ENCODE assay signal across 24 cellular contexts in the genomic region with DNA sequence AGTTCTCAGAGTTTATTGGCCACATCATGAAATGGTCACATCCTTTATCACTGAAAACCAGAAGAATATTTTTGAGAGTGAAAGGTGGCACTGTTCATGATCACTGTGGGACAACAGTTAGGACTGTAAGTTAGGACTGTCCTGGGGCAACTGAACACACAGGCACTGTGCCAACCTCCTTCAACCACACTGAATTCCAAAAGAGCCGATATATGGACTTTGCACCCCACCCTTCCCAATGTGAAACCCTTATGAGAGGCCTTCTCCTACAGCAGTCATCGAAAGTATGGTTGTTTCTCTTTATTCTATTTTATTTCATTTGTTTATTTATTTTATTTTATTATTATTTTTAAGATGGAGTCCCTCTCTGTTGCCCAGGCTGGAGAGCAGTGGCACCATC.
"Had no signal": no experiment of that assay in that cellular context is flagged by ENCODE, and none has a peak within 500 bp of the region (broad histone marks: within the 10 kb centered on the region; RNA-seq: fewer than 3 reads in every experiment).

No MANE protein-coding gene starts in this region.

- H3K9me3 Mint-ChIP-seq: activated CD8-positive, alpha-beta T cell treated with anti-CD3 and anti-CD28 coated beads for 36 hours; activated naive CD4-positive, alpha-beta T cell treated with anti-CD3 and anti-CD28 coated beads, Interleukin-2, amount 50 U/mL, for 72 hours; activated T-cell treated with anti-CD3 and anti-CD28 coated beads, Interleukin-2, amount 50 U/mL, for 4 hours; mesothelial cell of epicardium; naive thymus-derived CD4-positive, alpha-beta T cell; stimulated activated memory B cell treated with anti-CD40 and anti-IgM and Interleukin-4, amounts not matched to agents 10 μg/mL and 1 μg/mL and 100 μg/mL, for 72 hours; stimulated activated naive CD8-positive, alpha-beta T cell treated with anti-CD3 and anti-CD28 coated beads, Interleukin-15, amount 100 ng/mL, for 72 hours; T-helper 1 cell treated with Interleukin-12 subunit alpha and Interleukin-12 subunit beta and Interleukin-4 antibody, amounts not matched to agents 30 μg/mL and 1 μg/mL, for 36 hours had no signal

- H3K4me1 Mint-ChIP-seq: mesothelial cell of epicardium; naive thymus-derived CD4-positive, alpha-beta T cell; stimulated activated memory B cell treated with anti-CD40 and anti-IgM and Interleukin-4, amounts not matched to agents 10 μg/mL and 1 μg/mL and 100 μg/mL, for 72 hours; stimulated activated naive CD8-positive, alpha-beta T cell treated with anti-CD3 and anti-CD28 coated beads, Interleukin-15, amount 100 ng/mL, for 72 hours had no signal

- H3K27me3 Mint-ChIP-seq: activated CD8-positive, alpha-beta T cell treated with anti-CD3 and anti-CD28 coated beads for 36 hours; naive thymus-derived CD4-positive, alpha-beta T cell; stimulated activated memory B cell treated with anti-CD40 and anti-IgM and Interleukin-4, amounts not matched to agents 10 μg/mL and 1 μg/mL and 100 μg/mL, for 72 hours; stimulated activated naive CD8-positive, alpha-beta T cell treated with anti-CD3 and anti-CD28 coated beads, Interleukin-15, amount 100 ng/mL, for 72 hours had no signal

- H3K36me3 ChIP-seq: pancreas, prostate gland, sigmoid colon, thyroid gland had no signal

- H3K9me3 ChIP-seq: pancreas, prostate gland, sigmoid colon, thyroid gland had no signal

- H3K4me2 ChIP-seq: smooth muscle cell had no signal

- H3K36me3 Mint-ChIP-seq: activated naive CD4-positive, alpha-beta T cell treated with anti-CD3 and anti-CD28 coated beads, Interleukin-2, amount 50 U/mL, for 72 hours; mesothelial cell of epicardium; naive thymus-derived CD4-positive, alpha-beta T cell; stimulated activated memory B cell treated with anti-CD40 and anti-IgM and Interleukin-4, amounts not matched to agents 10 μg/mL and 1 μg/mL and 100 μg/mL, for 72 hours had no signal

- DNase-seq: activated CD4-positive, alpha-beta T cell treated with anti-CD3 and anti-CD28 coated beads, Interleukin-2, amount 50 U/mL, for 1 hour; activated CD4-positive, CD25-positive, alpha-beta regulatory T cell treated with anti-CD3 and anti-CD28 coated beads, Interleukin-2, amount 50 U/mL, for 72 hours; activated CD8-positive, alpha-beta T cell treated with anti-CD3 and anti-CD28 coated beads for 36 hours; activated naive CD4-positive, alpha-beta T cell; activated T-cell treated with anti-CD3 and anti-CD28 coated beads, Interleukin-2, amount 50 U/mL, for 4 hours; effector CD8-positive, alpha-beta T cell; naive thymus-derived CD4-positive, alpha-beta T cell; nucleus accumbens; pancreas; retina; sigmoid colon; stimulated activated CD4-positive, alpha-beta T cell treated with anti-CD3 and anti-CD28 coated beads, Interleukin-1b, Interleukin-23, amount 100 ng/mL, for 48 hours; stimulated activated CD4-positive, alpha-beta T cell treated with anti-CD3 and anti-CD28 coated beads, Interleukin-4, amount 100 ng/mL, for 4 hours; stimulated activated CD8-positive, alpha-beta memory T cell treated with anti-CD3 and anti-CD28 coated beads, Interleukin-4, amount 100 ng/mL, for 48 hours; stimulated activated naive CD8-positive, alpha-beta T cell treated with anti-CD3 and anti-CD28 coated beads, Interleukin-15, amount 100 ng/mL, for 72 hours; T-helper 9 cell; thyroid gland had no signal

- H3K27me3 ChIP-seq: pancreas, sigmoid colon, thyroid gland had no signal

- H3K4me1 ChIP-seq: prostate gland, sigmoid colon, thyroid gland had no signal

- H3K27ac ChIP-seq: epithelial cell of prostate, pancreas, prostate gland, sigmoid colon, thyroid gland had no signal

- H3K4me3 Mint-ChIP-seq: activated CD8-positive, alpha-beta T cell treated with anti-CD3 and anti-CD28 coated beads for 36 hours; activated T-cell treated with anti-CD3 and anti-CD28 coated beads, Interleukin-2, amount 50 U/mL, for 4 hours; mesothelial cell of epicardium; naive thymus-derived CD4-positive, alpha-beta T cell; stimulated activated memory B cell treated with anti-CD40 and anti-IgM and Interleukin-4, amounts not matched to agents 10 μg/mL and 1 μg/mL and 100 μg/mL, for 72 hours; stimulated activated naive CD8-positive, alpha-beta T cell treated with anti-CD3 and anti-CD28 coated beads, Interleukin-15, amount 100 ng/mL, for 72 hours; T-helper 1 cell treated with Interleukin-12 subunit alpha and Interleukin-12 subunit beta and Interleukin-4 antibody, amounts not matched to agents 30 μg/mL and 1 μg/mL, for 36 hours had no signal

- H3K4me3 ChIP-seq: pancreas, prostate gland, sigmoid colon, smooth muscle cell, thyroid gland had no signal

- H3K27ac Mint-ChIP-seq: activated CD8-positive, alpha-beta T cell treated with anti-CD3 and anti-CD28 coated beads for 36 hours; activated naive CD4-positive, alpha-beta T cell treated with anti-CD3 and anti-CD28 coated beads, Interleukin-2, amount 50 U/mL, for 72 hours; mesothelial cell of epicardium; naive thymus-derived CD4-positive, alpha-beta T cell; stimulated activated memory B cell treated with anti-CD40 and anti-IgM and Interleukin-4, amounts not matched to agents 10 μg/mL and 1 μg/mL and 100 μg/mL, for 72 hours; stimulated activated naive CD8-positive, alpha-beta T cell treated with anti-CD3 and anti-CD28 coated beads, Interleukin-15, amount 100 ng/mL, for 72 hours; T-helper 1 cell treated with Interleukin-12 subunit alpha and Interleukin-12 subunit beta and Interleukin-4 antibody, amounts not matched to agents 30 μg/mL and 1 μg/mL, for 36 hours had no signal

- ATAC-seq: activated CD8-positive, alpha-beta T cell treated with anti-CD3 and anti-CD28 coated beads for 36 hours; activated naive CD4-positive, alpha-beta T cell treated with anti-CD3 and anti-CD28 coated beads, Interleukin-2, amount 50 U/mL, for 72 hours; activated T-cell treated with anti-CD3 and anti-CD28 coated beads, Interleukin-2, amount 50 U/mL, for 4 hours; naive thymus-derived CD4-positive, alpha-beta T cell; pancreas; stimulated activated memory B cell treated with anti-CD40 and anti-IgM and Interleukin-4, amounts not matched to agents 10 μg/mL and 1 μg/mL and 100 μg/mL, for 72 hours; stimulated activated naive CD8-positive, alpha-beta T cell treated with anti-CD3 and anti-CD28 coated beads, Interleukin-15, amount 100 ng/mL, for 72 hours had no signal
